In the genomic region with DNA sequence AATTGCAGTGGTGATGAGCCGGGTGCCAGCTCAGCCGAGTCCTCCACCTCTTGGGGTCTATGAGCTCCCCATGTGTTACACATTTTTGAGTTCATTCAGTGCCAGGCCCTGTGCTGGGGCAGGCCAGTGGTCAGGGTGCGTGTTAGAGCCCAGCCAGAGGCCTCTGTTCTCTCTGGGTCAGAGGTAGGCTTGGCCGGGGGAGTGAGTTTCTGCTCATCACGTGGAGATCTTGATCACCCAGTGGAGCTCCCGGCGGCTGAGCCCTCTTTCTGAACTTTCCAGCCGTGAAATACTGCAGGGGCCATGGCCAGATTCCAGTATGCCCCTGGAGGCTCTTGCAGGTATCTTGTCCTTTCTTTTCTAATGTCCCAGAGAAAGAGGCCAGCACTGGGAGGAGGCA, we compare ENCODE assay signal across 3 cellular contexts.
TF ChIP-seq lines count a peak whose summit lies in the region.

No MANE protein-coding gene starts in this region.

TF ChIP-seq in A549, 52 proteins besides CTCF, POLR2A, EP300 and RAD21 (continues in another document):
- TF ChIP-seq, protein P1, sequence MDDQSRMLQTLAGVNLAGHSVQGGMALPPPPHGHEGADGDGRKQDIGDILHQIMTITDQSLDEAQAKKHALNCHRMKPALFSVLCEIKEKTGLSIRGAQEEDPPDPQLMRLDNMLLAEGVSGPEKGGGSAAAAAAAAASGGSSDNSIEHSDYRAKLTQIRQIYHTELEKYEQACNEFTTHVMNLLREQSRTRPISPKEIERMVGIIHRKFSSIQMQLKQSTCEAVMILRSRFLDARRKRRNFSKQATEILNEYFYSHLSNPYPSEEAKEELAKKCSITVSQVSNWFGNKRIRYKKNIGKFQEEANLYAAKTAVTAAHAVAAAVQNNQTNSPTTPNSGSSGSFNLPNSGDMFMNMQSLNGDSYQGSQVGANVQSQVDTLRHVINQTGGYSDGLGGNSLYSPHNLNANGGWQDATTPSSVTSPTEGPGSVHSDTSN (IDR thresholded peaks at IDR 0.05): no peak
- TF ChIP-seq ESRRA (IDR thresholded peaks at IDR 0.05; ENCODE audit: borderline replicate concordance, low read length) (no peak), HOXB5 (CRISPR knock-in tag; IDR thresholded peaks at IDR 0.05) (no peak), EHF (CRISPR knock-in tag; IDR thresholded peaks at IDR 0.05) (no peak), RARB (CRISPR knock-in tag; IDR thresholded peaks at IDR 0.05) (no peak), MAZ (IDR thresholded peaks at IDR 0.05; ENCODE audit: borderline replicate concordance, low read depth, low read length) (no peak), KDM1A (IDR thresholded peaks at IDR 0.05; ENCODE audit: low read depth) (no peak), SMC3 (IDR thresholded peaks at IDR 0.05) (no peak)
- TF ChIP-seq, protein P2, sequence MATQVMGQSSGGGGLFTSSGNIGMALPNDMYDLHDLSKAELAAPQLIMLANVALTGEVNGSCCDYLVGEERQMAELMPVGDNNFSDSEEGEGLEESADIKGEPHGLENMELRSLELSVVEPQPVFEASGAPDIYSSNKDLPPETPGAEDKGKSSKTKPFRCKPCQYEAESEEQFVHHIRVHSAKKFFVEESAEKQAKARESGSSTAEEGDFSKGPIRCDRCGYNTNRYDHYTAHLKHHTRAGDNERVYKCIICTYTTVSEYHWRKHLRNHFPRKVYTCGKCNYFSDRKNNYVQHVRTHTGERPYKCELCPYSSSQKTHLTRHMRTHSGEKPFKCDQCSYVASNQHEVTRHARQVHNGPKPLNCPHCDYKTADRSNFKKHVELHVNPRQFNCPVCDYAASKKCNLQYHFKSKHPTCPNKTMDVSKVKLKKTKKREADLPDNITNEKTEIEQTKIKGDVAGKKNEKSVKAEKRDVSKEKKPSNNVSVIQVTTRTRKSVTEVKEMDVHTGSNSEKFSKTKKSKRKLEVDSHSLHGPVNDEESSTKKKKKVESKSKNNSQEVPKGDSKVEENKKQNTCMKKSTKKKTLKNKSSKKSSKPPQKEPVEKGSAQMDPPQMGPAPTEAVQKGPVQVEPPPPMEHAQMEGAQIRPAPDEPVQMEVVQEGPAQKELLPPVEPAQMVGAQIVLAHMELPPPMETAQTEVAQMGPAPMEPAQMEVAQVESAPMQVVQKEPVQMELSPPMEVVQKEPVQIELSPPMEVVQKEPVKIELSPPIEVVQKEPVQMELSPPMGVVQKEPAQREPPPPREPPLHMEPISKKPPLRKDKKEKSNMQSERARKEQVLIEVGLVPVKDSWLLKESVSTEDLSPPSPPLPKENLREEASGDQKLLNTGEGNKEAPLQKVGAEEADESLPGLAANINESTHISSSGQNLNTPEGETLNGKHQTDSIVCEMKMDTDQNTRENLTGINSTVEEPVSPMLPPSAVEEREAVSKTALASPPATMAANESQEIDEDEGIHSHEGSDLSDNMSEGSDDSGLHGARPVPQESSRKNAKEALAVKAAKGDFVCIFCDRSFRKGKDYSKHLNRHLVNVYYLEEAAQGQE (IDR thresholded peaks at IDR 0.05): no peak
- TF ChIP-seq, protein P3, sequence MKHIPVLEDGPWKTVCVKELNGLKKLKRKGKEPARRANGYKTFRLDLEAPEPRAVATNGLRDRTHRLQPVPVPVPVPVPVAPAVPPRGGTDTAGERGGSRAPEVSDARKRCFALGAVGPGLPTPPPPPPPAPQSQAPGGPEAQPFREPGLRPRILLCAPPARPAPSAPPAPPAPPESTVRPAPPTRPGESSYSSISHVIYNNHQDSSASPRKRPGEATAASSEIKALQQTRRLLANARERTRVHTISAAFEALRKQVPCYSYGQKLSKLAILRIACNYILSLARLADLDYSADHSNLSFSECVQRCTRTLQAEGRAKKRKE (CRISPR knock-in tag; IDR thresholded peaks at IDR 0.05; ENCODE audit: low read depth): no peak
- TF ChIP-seq, protein P4, sequence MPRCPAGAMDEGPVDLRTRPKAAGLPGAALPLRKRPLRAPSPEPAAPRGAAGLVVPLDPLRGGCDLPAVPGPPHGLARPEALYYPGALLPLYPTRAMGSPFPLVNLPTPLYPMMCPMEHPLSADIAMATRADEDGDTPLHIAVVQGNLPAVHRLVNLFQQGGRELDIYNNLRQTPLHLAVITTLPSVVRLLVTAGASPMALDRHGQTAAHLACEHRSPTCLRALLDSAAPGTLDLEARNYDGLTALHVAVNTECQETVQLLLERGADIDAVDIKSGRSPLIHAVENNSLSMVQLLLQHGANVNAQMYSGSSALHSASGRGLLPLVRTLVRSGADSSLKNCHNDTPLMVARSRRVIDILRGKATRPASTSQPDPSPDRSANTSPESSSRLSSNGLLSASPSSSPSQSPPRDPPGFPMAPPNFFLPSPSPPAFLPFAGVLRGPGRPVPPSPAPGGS (IDR thresholded peaks at IDR 0.05): no peak

TF ChIP-seq in GM23338, 12 proteins besides CTCF, POLR2A, EP300 and RAD21 (continued from another document and continues in another):
- TF ChIP-seq, protein P2 (IDR thresholded peaks at IDR 0.05; ENCODE audit: unreplicated experiment): no peak
- TF ChIP-seq POLR2AphosphoS5 (IDR thresholded peaks at IDR 0.05; ENCODE audit: low read depth): no peak

TF ChIP-seq in WTC11, 78 proteins besides CTCF, POLR2A, EP300 and RAD21 (continued from another document):
- TF ChIP-seq SMAD3 (CRISPR knock-in tag; IDR thresholded peaks at IDR 0.05; ENCODE audit: borderline replicate concordance): no peak
- TF ChIP-seq NR1H2 (CRISPR knock-in tag; IDR thresholded peaks at IDR 0.05): no peak
- no peak for TF ChIP-seq CREM (CRISPR knock-in tag; IDR thresholded peaks at IDR 0.05)
- TF ChIP-seq, protein P5, sequence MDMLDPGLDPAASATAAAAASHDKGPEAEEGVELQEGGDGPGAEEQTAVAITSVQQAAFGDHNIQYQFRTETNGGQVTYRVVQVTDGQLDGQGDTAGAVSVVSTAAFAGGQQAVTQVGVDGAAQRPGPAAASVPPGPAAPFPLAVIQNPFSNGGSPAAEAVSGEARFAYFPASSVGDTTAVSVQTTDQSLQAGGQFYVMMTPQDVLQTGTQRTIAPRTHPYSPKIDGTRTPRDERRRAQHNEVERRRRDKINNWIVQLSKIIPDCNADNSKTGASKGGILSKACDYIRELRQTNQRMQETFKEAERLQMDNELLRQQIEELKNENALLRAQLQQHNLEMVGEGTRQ (CRISPR knock-in tag; IDR thresholded peaks at IDR 0.05): no peak
- TF ChIP-seq, protein P6, sequence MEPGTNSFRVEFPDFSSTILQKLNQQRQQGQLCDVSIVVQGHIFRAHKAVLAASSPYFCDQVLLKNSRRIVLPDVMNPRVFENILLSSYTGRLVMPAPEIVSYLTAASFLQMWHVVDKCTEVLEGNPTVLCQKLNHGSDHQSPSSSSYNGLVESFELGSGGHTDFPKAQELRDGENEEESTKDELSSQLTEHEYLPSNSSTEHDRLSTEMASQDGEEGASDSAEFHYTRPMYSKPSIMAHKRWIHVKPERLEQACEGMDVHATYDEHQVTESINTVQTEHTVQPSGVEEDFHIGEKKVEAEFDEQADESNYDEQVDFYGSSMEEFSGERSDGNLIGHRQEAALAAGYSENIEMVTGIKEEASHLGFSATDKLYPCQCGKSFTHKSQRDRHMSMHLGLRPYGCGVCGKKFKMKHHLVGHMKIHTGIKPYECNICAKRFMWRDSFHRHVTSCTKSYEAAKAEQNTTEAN (CRISPR knock-in tag; IDR thresholded peaks at IDR 0.05): no peak
- TF ChIP-seq, protein P7, sequence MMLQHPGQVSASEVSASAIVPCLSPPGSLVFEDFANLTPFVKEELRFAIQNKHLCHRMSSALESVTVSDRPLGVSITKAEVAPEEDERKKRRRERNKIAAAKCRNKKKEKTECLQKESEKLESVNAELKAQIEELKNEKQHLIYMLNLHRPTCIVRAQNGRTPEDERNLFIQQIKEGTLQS (CRISPR knock-in tag; conservative IDR thresholded peaks at IDR 0.05): no peak
- no peak for TF ChIP-seq RORB (CRISPR knock-in tag; IDR thresholded peaks at IDR 0.05)
- no peak for TF ChIP-seq ZNF219 (CRISPR knock-in tag; IDR thresholded peaks at IDR 0.05; ENCODE audit: borderline replicate concordance)
TF ChIP-seq in WTC11: peak in this region for 0.
